1 cellular context compared by ENCODE assay signal in the genomic region with DNA sequence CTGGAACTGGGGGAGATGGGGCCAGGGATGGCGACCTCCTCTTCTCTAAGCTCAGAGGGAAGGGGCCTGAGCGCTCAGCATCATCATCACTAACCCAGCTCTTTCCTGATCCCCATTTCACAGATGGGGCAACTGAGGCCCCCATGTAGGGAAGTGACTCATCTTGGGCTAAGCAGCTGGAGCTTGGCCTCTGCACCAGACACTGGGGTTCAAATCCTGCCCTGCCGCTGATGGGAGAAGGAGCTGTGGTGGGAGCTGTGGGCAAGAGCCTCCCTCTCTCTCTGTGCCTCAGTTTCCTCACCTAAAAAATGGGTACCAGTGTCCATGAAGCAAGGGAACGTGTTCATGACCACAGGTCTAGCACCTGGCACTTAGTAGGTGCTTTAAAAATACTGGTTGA.
A peak's percentile ranks its signal among the peaks of the same experiment; 100 is the strongest.
TF ChIP-seq lines count a peak whose summit lies in the region.

No MANE protein-coding gene starts in this region.

TF ChIP-seq in K562, 482 proteins besides CTCF, POLR2A, EP300 and RAD21 (continued from another document and continues in another):
- TF ChIP-seq, protein P1, sequence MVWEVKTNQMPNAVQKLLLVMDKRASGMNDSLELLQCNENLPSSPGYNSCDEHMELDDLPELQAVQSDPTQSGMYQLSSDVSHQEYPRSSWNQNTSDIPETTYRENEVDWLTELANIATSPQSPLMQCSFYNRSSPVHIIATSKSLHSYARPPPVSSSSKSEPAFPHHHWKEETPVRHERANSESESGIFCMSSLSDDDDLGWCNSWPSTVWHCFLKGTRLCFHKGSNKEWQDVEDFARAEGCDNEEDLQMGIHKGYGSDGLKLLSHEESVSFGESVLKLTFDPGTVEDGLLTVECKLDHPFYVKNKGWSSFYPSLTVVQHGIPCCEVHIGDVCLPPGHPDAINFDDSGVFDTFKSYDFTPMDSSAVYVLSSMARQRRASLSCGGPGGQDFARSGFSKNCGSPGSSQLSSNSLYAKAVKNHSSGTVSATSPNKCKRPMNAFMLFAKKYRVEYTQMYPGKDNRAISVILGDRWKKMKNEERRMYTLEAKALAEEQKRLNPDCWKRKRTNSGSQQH (CRISPR knock-in tag; IDR thresholded peaks at IDR 0.05), result no peak
- no peak for TF ChIP-seq GATAD2B (IDR thresholded peaks at IDR 0.05; ENCODE audit: borderline replicate concordance)
- TF ChIP-seq, protein P2, sequence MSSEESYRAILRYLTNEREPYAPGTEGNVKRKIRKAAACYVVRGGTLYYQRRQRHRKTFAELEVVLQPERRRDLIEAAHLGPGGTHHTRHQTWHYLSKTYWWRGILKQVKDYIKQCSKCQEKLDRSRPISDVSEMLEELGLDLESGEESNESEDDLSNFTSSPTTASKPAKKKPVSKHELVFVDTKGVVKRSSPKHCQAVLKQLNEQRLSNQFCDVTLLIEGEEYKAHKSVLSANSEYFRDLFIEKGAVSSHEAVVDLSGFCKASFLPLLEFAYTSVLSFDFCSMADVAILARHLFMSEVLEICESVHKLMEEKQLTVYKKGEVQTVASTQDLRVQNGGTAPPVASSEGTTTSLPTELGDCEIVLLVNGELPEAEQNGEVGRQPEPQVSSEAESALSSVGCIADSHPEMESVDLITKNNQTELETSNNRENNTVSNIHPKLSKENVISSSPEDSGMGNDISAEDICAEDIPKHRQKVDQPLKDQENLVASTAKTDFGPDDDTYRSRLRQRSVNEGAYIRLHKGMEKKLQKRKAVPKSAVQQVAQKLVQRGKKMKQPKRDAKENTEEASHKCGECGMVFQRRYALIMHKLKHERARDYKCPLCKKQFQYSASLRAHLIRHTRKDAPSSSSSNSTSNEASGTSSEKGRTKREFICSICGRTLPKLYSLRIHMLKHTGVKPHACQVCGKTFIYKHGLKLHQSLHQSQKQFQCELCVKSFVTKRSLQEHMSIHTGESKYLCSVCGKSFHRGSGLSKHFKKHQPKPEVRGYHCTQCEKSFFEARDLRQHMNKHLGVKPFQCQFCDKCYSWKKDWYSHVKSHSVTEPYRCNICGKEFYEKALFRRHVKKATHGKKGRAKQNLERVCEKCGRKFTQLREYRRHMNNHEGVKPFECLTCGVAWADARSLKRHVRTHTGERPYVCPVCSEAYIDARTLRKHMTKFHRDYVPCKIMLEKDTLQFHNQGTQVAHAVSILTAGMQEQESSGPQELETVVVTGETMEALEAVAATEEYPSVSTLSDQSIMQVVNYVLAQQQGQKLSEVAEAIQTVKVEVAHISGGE (CRISPR knock-in tag; IDR thresholded peaks at IDR 0.05), result no peak
- no peak for TF ChIP-seq RAD51 (IDR thresholded peaks at IDR 0.05; ENCODE audit: borderline replicate concordance, low read depth)
- TF ChIP-seq ZKSCAN1 (IDR thresholded peaks at IDR 0.05; ENCODE audit: low read depth, low read length), result peak; percentile 31; the same call in 1 of the 2 replicates
- TF ChIP-seq RBM25 (IDR thresholded peaks at IDR 0.05; ENCODE audit: low read depth, low read length, severe bottlenecking), result peak; percentile 85
- no peak for TF ChIP-seq ZNF311 (CRISPR knock-in tag; IDR thresholded peaks at IDR 0.05)
- TF ChIP-seq NCOR1 (IDR thresholded peaks at IDR 0.05), result no peak
- peak; percentile 77 for TF ChIP-seq ADNP (tag; IDR thresholded peaks at IDR 0.05)
- TF ChIP-seq, protein P3, sequence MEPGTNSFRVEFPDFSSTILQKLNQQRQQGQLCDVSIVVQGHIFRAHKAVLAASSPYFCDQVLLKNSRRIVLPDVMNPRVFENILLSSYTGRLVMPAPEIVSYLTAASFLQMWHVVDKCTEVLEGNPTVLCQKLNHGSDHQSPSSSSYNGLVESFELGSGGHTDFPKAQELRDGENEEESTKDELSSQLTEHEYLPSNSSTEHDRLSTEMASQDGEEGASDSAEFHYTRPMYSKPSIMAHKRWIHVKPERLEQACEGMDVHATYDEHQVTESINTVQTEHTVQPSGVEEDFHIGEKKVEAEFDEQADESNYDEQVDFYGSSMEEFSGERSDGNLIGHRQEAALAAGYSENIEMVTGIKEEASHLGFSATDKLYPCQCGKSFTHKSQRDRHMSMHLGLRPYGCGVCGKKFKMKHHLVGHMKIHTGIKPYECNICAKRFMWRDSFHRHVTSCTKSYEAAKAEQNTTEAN (CRISPR knock-in tag; IDR thresholded peaks at IDR 0.05), result no peak
- no peak for TF ChIP-seq HDAC6 (IDR thresholded peaks at IDR 0.05; ENCODE audit: low read depth, low read length)
- peak; percentile 49; the same call in 1 of the 2 replicates for TF ChIP-seq SMARCA5 (IDR thresholded peaks at IDR 0.05)
- TF ChIP-seq SMARCB1 (IDR thresholded peaks at IDR 0.05; ENCODE audit: insufficient read length, low read depth), result no peak
- no peak for TF ChIP-seq SMAD3 (CRISPR knock-in tag; conservative IDR thresholded peaks at IDR 0.05)
- no peak for TF ChIP-seq FOXA1 (IDR thresholded peaks at IDR 0.05; ENCODE audit: borderline replicate concordance)
- TF ChIP-seq SNIP1 (IDR thresholded peaks at IDR 0.05; ENCODE audit: low read depth), result no peak
- TF ChIP-seq BCOR (IDR thresholded peaks at IDR 0.05), result peak; percentile 72; the same call in 1 of the 2 replicates
- TF ChIP-seq, protein P4, sequence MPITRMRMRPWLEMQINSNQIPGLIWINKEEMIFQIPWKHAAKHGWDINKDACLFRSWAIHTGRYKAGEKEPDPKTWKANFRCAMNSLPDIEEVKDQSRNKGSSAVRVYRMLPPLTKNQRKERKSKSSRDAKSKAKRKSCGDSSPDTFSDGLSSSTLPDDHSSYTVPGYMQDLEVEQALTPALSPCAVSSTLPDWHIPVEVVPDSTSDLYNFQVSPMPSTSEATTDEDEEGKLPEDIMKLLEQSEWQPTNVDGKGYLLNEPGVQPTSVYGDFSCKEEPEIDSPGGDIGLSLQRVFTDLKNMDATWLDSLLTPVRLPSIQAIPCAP (CRISPR knock-in tag; IDR thresholded peaks at IDR 0.05; ENCODE audit: borderline replicate concordance), result no peak
- TF ChIP-seq, protein P5, sequence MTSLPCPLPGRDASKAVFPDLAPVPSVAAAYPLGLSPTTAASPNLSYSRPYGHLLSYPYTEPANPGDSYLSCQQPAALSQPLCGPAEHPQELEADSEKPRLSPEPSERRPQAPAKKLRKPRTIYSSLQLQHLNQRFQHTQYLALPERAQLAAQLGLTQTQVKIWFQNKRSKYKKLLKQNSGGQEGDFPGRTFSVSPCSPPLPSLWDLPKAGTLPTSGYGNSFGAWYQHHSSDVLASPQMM (CRISPR knock-in tag; IDR thresholded peaks at IDR 0.05), result no peak
- TF ChIP-seq, protein P6, sequence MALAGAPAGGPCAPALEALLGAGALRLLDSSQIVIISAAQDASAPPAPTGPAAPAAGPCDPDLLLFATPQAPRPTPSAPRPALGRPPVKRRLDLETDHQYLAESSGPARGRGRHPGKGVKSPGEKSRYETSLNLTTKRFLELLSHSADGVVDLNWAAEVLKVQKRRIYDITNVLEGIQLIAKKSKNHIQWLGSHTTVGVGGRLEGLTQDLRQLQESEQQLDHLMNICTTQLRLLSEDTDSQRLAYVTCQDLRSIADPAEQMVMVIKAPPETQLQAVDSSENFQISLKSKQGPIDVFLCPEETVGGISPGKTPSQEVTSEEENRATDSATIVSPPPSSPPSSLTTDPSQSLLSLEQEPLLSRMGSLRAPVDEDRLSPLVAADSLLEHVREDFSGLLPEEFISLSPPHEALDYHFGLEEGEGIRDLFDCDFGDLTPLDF (CRISPR knock-in tag; IDR thresholded peaks at IDR 0.05), result no peak
- TF ChIP-seq RBM39 (optimal IDR thresholded peaks at IDR 0.05; ENCODE audit: low read depth, low read length), result no peak
- TF ChIP-seq, protein P7, sequence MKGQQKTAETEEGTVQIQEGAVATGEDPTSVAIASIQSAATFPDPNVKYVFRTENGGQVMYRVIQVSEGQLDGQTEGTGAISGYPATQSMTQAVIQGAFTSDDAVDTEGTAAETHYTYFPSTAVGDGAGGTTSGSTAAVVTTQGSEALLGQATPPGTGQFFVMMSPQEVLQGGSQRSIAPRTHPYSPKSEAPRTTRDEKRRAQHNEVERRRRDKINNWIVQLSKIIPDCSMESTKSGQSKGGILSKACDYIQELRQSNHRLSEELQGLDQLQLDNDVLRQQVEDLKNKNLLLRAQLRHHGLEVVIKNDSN (CRISPR knock-in tag; IDR thresholded peaks at IDR 0.05), result no peak
- TF ChIP-seq PHF20 (IDR thresholded peaks at IDR 0.05; ENCODE audit: partially characterized antibody), result no peak
- TF ChIP-seq TAF15 (IDR thresholded peaks at IDR 0.05; ENCODE audit: low read depth, low read length), result no peak
- TF ChIP-seq, protein P8, sequence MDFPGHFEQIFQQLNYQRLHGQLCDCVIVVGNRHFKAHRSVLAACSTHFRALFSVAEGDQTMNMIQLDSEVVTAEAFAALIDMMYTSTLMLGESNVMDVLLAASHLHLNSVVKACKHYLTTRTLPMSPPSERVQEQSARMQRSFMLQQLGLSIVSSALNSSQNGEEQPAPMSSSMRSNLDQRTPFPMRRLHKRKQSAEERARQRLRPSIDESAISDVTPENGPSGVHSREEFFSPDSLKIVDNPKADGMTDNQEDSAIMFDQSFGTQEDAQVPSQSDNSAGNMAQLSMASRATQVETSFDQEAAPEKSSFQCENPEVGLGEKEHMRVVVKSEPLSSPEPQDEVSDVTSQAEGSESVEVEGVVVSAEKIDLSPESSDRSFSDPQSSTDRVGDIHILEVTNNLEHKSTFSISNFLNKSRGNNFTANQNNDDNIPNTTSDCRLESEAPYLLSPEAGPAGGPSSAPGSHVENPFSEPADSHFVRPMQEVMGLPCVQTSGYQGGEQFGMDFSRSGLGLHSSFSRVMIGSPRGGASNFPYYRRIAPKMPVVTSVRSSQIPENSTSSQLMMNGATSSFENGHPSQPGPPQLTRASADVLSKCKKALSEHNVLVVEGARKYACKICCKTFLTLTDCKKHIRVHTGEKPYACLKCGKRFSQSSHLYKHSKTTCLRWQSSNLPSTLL (IDR thresholded peaks at IDR 0.05), result no peak
- no peak for TF ChIP-seq SIX5 (IDR thresholded peaks at IDR 0.05; ENCODE audit: borderline replicate concordance in 1 of 2, insufficient read depth in 1 of 2, low read depth in 1 of 2, low read length in 2 of 2)
- TF ChIP-seq BRF1 (IDR thresholded peaks at IDR 0.05; ENCODE audit: borderline replicate concordance, extremely low read depth, insufficient read length), result no peak
- TF ChIP-seq NR2C1 (IDR thresholded peaks at IDR 0.05), result no peak
- TF ChIP-seq NR2C1 (tag; IDR thresholded peaks at IDR 0.05), result no peak
- TF ChIP-seq ZNF551 (CRISPR knock-in tag; IDR thresholded peaks at IDR 0.05), result no peak
- TF ChIP-seq YBX1 (IDR thresholded peaks at IDR 0.05), result no peak
- TF ChIP-seq FOXP1 (CRISPR knock-in tag; IDR thresholded peaks at IDR 0.05), result no peak
- TF ChIP-seq, protein P9, sequence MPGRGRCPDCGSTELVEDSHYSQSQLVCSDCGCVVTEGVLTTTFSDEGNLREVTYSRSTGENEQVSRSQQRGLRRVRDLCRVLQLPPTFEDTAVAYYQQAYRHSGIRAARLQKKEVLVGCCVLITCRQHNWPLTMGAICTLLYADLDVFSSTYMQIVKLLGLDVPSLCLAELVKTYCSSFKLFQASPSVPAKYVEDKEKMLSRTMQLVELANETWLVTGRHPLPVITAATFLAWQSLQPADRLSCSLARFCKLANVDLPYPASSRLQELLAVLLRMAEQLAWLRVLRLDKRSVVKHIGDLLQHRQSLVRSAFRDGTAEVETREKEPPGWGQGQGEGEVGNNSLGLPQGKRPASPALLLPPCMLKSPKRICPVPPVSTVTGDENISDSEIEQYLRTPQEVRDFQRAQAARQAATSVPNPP (IDR thresholded peaks at IDR 0.05; ENCODE audit: borderline replicate concordance, insufficient read depth, insufficient read length), result no peak
- TF ChIP-seq, protein P10, sequence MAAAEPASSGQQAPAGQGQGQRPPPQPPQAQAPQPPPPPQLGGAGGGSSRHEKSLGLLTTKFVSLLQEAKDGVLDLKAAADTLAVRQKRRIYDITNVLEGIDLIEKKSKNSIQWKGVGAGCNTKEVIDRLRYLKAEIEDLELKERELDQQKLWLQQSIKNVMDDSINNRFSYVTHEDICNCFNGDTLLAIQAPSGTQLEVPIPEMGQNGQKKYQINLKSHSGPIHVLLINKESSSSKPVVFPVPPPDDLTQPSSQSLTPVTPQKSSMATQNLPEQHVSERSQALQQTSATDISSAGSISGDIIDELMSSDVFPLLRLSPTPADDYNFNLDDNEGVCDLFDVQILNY (CRISPR knock-in tag; IDR thresholded peaks at IDR 0.05), result no peak
- no peak for TF ChIP-seq MCM3 (IDR thresholded peaks at IDR 0.05)
- TF ChIP-seq BRD9 (IDR thresholded peaks at IDR 0.05; ENCODE audit: low read depth, partially characterized antibody), result no peak
- no peak for TF ChIP-seq OTX1 (CRISPR knock-in tag; IDR thresholded peaks at IDR 0.05)
- no peak for TF ChIP-seq HDAC3 (IDR thresholded peaks at IDR 0.05; ENCODE audit: borderline replicate concordance, partially characterized antibody)
- no peak for TF ChIP-seq PHB (CRISPR knock-in tag; IDR thresholded peaks at IDR 0.05)
- TF ChIP-seq POLR3A (IDR thresholded peaks at IDR 0.05; ENCODE audit: borderline replicate concordance, extremely low read depth, insufficient read depth, insufficient read length), result no peak
- no peak for TF ChIP-seq ZNF77 (CRISPR knock-in tag; IDR thresholded peaks at IDR 0.05)
- no peak for TF ChIP-seq GATAD2A (IDR thresholded peaks at IDR 0.05)
- TF ChIP-seq, protein P11, sequence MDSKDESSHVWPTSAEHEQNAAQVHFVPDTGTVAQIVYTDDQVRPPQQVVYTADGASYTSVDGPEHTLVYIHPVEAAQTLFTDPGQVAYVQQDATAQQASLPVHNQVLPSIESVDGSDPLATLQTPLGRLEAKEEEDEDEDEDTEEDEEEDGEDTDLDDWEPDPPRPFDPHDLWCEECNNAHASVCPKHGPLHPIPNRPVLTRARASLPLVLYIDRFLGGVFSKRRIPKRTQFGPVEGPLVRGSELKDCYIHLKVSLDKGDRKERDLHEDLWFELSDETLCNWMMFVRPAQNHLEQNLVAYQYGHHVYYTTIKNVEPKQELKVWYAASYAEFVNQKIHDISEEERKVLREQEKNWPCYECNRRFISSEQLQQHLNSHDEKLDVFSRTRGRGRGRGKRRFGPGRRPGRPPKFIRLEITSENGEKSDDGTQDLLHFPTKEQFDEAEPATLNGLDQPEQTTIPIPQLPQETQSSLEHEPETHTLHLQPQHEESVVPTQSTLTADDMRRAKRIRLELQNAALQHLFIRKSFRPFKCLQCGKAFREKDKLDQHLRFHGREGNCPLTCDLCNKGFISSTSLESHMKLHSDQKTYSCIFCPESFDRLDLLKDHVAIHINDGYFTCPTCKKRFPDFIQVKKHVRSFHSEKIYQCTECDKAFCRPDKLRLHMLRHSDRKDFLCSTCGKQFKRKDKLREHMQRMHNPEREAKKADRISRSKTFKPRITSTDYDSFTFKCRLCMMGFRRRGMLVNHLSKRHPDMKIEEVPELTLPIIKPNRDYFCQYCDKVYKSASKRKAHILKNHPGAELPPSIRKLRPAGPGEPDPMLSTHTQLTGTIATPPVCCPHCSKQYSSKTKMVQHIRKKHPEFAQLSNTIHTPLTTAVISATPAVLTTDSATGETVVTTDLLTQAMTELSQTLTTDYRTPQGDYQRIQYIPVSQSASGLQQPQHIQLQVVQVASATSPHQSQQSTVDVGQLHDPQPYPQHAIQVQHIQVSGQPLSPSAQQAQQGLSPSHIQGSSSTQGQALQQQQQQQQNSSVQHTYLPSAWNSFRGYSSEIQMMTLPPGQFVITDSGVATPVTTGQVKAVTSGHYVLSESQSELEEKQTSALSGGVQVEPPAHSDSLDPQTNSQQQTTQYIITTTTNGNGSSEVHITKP (IDR thresholded peaks at IDR 0.05; ENCODE audit: partially characterized antibody), result no peak
- TF ChIP-seq ZNF263 (CRISPR knock-in tag; IDR thresholded peaks at IDR 0.05; ENCODE audit: borderline replicate concordance), result no peak
